In the genomic region with DNA sequence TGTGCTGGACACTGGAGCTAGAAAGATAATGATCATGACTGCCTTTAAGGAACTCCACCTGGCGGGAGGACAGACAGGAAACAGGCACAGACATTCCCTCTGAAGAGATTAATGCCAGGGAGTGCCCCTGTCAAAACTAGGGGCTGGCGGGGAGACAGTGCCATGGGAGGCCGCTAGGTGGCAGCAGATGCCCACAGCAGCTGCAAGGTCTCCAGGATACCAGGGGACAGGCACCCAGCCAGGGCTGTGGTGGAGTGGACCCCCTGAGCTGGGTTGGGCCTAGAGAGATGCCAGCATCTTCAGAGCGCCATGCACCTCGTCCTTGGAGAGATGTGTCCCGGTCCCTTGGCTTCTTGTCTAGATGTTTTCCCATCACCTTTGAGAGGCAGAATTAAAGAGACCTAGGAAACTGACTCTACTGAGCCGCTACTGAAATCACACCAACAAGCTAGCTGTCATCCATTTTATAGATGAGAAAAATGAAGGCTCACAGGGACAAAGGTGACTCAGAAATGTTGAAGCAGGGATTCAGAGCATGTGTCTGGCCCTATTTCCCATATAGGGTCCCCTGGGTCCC, we compare ENCODE assay signal across 8 cellular contexts. TPM values are rescaled to one million over a fixed set of nuclear protein-coding genes. Genes with fewer than 3 reads are reported as not detected.
DNase-seq lines count a peak whose midpoint lies in the region; ATAC-seq and TF ChIP-seq lines count a peak whose summit lies in the region.

No MANE protein-coding gene starts in this region.

- H3K9me3 ChIP-seq in left lung, result no peaks in the 10 kb centered on the region

- intact Hi-C loops in left lung (cut with DNase I), result loop anchor here in 1 of 2 donors (5.0 kb wide), 1 partner anchor 200 kb away; no protein-coding TSS in a partner anchor

- ATAC-seq in HG03342 (IDR thresholded peaks at IDR 0.05; ENCODE audit: unreplicated experiment), result peak; percentile 63
- peak; percentile 96 for ATAC-seq in left lung

- peak; percentile 99 for TF ChIP-seq CTCF in choroid plexus epithelial cell (conservative IDR thresholded peaks at IDR 0.05; ENCODE audit: low read depth, low read length)
- peak; percentile 98 to 99 for TF ChIP-seq CTCF in left lung (IDR thresholded peaks at IDR 0.05)

- H3K27me3 ChIP-seq in left lung, result no peaks in the 10 kb centered on the region

- DNase-seq in DMS 273 treated with DMSO at 0.1 percent for 48 hours (lab: John Stamatoyannopoulos, UW), result peak; percentile 37
- DNase-seq in NCI-H524 (lab: John Stamatoyannopoulos, UW), result peak; percentile 79 to 87
- DNase-seq in activated CD4-positive, alpha-beta T cell treated with anti-CD3 and anti-CD28 coated beads for 48 hours, result peak; percentile 86
- peak; percentile 71 for DNase-seq in choroid plexus epithelial cell (ENCODE audit: low read depth)
- peak; percentile 80 to 94 for DNase-seq in left lung
- DNase-seq in stimulated activated CD4-positive, alpha-beta T cell treated with anti-CD3 and anti-CD28 coated beads, Interleukin-4, amount 100 ng/mL, for 48 hours (ENCODE audit: low read depth in 2 of 2), result peak; percentile 65 to 71
- DNase-seq in mesenteric fat pad (ENCODE audit: low spot score), result no peak

- no peaks in the 10 kb centered on the region for H3K36me3 ChIP-seq in left lung

- H3K4me1 ChIP-seq in left lung, result peaks cover 0 to 6% of the 10 kb centered on the region in 2 donors

- no peak overlapping the region for H3K4me3 ChIP-seq in choroid plexus epithelial cell (ENCODE audit: low read depth, low read length)
- no peak overlapping the region for H3K4me3 ChIP-seq in left lung

- H3K27ac ChIP-seq in left lung, result no peak overlapping the region

RNA-seq across cellular contexts. Expression of a gene that starts 3.6 kb away (rescaled TPM):
- total RNA-seq in left lung (1 to 10 TPM in 1 of 2 donors, under 1 TPM in 1; 0.18 to 2.4 TPM), mesenteric fat pad (1.3 TPM)

RNA-seq across cellular contexts. Expression of a gene that starts 10.7 kb away (rescaled TPM):
- total RNA-seq in left lung (1 to 10 TPM; 2.6 to 6.4 TPM), mesenteric fat pad (6.1 TPM)

RNA-seq across cellular contexts. Expression of a gene that starts 33.7 kb away (rescaled TPM):
- 1 to 10 TPM in 1 of 2 donors, not detected in 1; 1.5 TPM for total RNA-seq in left lung
- total RNA-seq in mesenteric fat pad, result not detected

RNA-seq across cellular contexts. Expression of a gene that starts 51.2 kb away (rescaled TPM):
- total RNA-seq in left lung, result 10 to 100 TPM in 1 of 2 donors, 1 to 10 TPM in 1; 9.5 to 22.6 TPM
- not detected for total RNA-seq in mesenteric fat pad
